11 cellular contexts compared by ENCODE assay signal in genomic region chr20:62381842-62382241, GRCh38. TPM values are rescaled to one million over a fixed set of nuclear protein-coding genes. Genes with fewer than 3 reads are reported as not detected.
A peak's percentile ranks its signal among the peaks of the same experiment; 100 is the strongest.
DNase-seq lines count a peak whose midpoint lies in the region; ATAC-seq and TF ChIP-seq lines count a peak whose summit lies in the region.
"Had no signal": no experiment of that assay in that cellular context is flagged by ENCODE, and none has a peak within 500 bp of the region (broad histone marks: within the 10 kb centered on the region; RNA-seq: fewer than 3 reads in every experiment).

No MANE protein-coding gene starts in this region.

- in situ Hi-C loops in GM23248 (cut with MboI) = loop anchor here (25.0 kb wide), 1 partner anchor 370 kb away; no protein-coding TSS in a partner anchor

- no peak for TF ChIP-seq CTCF in RWPE2 (IDR thresholded peaks at IDR 0.05; ENCODE audit: poor library complexity, severe bottlenecking)

- peaks cover 29% of the 10 kb centered on the region for H3K36me3 Mint-ChIP-seq in stimulated activated effector memory CD8-positive, alpha-beta T cell treated with anti-CD3 and anti-CD28 coated beads, Interleukin-12 subunit alpha, Interleukin-12 subunit beta, amount 100 ng/mL, for 72 hours

- no peak overlapping the region for H3K4me3 Mint-ChIP-seq in stimulated activated effector memory CD8-positive, alpha-beta T cell treated with anti-CD3 and anti-CD28 coated beads, Interleukin-12 subunit alpha, Interleukin-12 subunit beta, amount 100 ng/mL, for 72 hours
- H3K4me3 Mint-ChIP-seq: dendritic cell treated with granulocyte-macrophage colony-stimulating factor and Interleukin-4, amounts not matched to agents 40 ng/mL and 50 ng/mL, for 4 days had no signal

- H3K36me3 ChIP-seq in GM23248 (ENCODE audit: low read depth) (no peaks in the 10 kb centered on the region), RWPE2 (ENCODE audit: low read depth) (peaks cover 16% of the 10 kb centered on the region)

- ATAC-seq in RWPE2 (ENCODE audit: low read depth) (no peak), right cardiac atrium (no peak), HG02981 (IDR thresholded peaks at IDR 0.05; ENCODE audit: unreplicated experiment) (no peak), sciatic nerve (no peak)
- no peak for ATAC-seq in stimulated activated effector memory CD8-positive, alpha-beta T cell treated with anti-CD3 and anti-CD28 coated beads, Interleukin-12 subunit alpha, Interleukin-12 subunit beta, amount 100 ng/mL, for 72 hours
- ATAC-seq: mucosa of descending colon had no signal

- intact Hi-C loops in right cardiac atrium (cut with DNase I) = loop anchor here in 3 of 4 donors (2.0 to 10.0 kb wide), 5 partner anchors 35 to 367 kb away; partner anchors contain the start of genes ADRM1 (in 2 of the 3) and MTG2 (in 1 of the 3)
- intact Hi-C loops in sciatic nerve (cut with DNase I) = loop anchor here (5.0 kb wide), 1 partner anchor 80 kb away; the partner anchor contains the start of gene ADRM1

- no peaks in the 10 kb centered on the region for H3K9me3 ChIP-seq in GM23248 (ENCODE audit: low read depth)
- no peaks in the 10 kb centered on the region for H3K9me3 ChIP-seq in RWPE2 (ENCODE audit: severe bottlenecking)
- no peaks in the 10 kb centered on the region for H3K9me3 ChIP-seq in right cardiac atrium (ENCODE audit: control insufficient read depth, low read length)
- H3K9me3 ChIP-seq: mucosa of descending colon, psoas muscle, SK-N-SH had no signal

- H3K4me1 Mint-ChIP-seq in stimulated activated effector memory CD8-positive, alpha-beta T cell treated with anti-CD3 and anti-CD28 coated beads, Interleukin-12 subunit alpha, Interleukin-12 subunit beta, amount 100 ng/mL, for 72 hours = peaks cover 33% of the 10 kb centered on the region

- no peaks in the 10 kb centered on the region for H3K9me2 ChIP-seq in GM23248 (ENCODE audit: insufficient read depth)
- H3K9me2 ChIP-seq: SK-N-SH had no signal

- peak overlapping the region; percentile 41; the same call in 1 of the 2 replicates for H3K9ac ChIP-seq in GM23248
- H3K9ac ChIP-seq: SK-N-SH had no signal

- H3F3A ChIP-seq in GM23248 (ENCODE audit: insufficient read depth) = peaks cover 4% of the 10 kb centered on the region; the same call in 1 of the 2 replicates

- no peak overlapping the region for H3K4me2 ChIP-seq in GM23248 (ENCODE audit: unreplicated experiment)
- H3K4me2 ChIP-seq: SK-N-SH had no signal

- 98 to 99% methylated on average over 6 of the region's 6 CpGs for WGBS in GM23248 (ENCODE audit: low coverage in 1 of 2, low lambda C conversion rate in 2 of 2, missing lambda C conversion rate in 2 of 2), 2 experiments
- WGBS in right cardiac atrium = 94% methylated on average over 6 of the region's 6 CpGs

- peaks cover 4% of the 10 kb centered on the region for H3K9me3 Mint-ChIP-seq in stimulated activated effector memory CD8-positive, alpha-beta T cell treated with anti-CD3 and anti-CD28 coated beads, Interleukin-12 subunit alpha, Interleukin-12 subunit beta, amount 100 ng/mL, for 72 hours

- H3K27ac Mint-ChIP-seq in stimulated activated effector memory CD8-positive, alpha-beta T cell treated with anti-CD3 and anti-CD28 coated beads, Interleukin-12 subunit alpha, Interleukin-12 subunit beta, amount 100 ng/mL, for 72 hours = peak overlapping the region; percentile 41
- H3K27ac Mint-ChIP-seq: dendritic cell treated with granulocyte-macrophage colony-stimulating factor and Interleukin-4, amounts not matched to agents 40 ng/mL and 50 ng/mL, for 4 days had no signal

- H3K4me1 ChIP-seq in GM23248 (ENCODE audit: insufficient read depth) (peaks cover 20% of the 10 kb centered on the region), RWPE2 (ENCODE audit: insufficient read depth, poor library complexity, severe bottlenecking) (peaks cover 45% of the 10 kb centered on the region), right cardiac atrium (ENCODE audit: control insufficient read depth, insufficient read depth, low read length) (peaks cover 2% of the 10 kb centered on the region)

- H2AFZ ChIP-seq in GM23248 = no peak overlapping the region

- H3K27me3 ChIP-seq in GM23248 (replicated peaks; ENCODE audit: insufficient read depth) (no peaks in the 10 kb centered on the region), RWPE2 (ENCODE audit: insufficient read depth, poor library complexity, severe bottlenecking) (no peaks in the 10 kb centered on the region), right cardiac atrium (ENCODE audit: control insufficient read depth, insufficient read depth) (no peaks in the 10 kb centered on the region)

- no peak for DNase-seq in GM23248
- DNase-seq in RWPE2 (ENCODE audit: low spot score) = no peak
- DNase-seq in right cardiac atrium = no peak
- no peak for DNase-seq in stimulated activated effector memory CD8-positive, alpha-beta T cell treated with anti-CD3 and anti-CD28 coated beads, Interleukin-12 subunit alpha, Interleukin-12 subunit beta, amount 100 ng/mL, for 72 hours (ENCODE audit: low spot score in 2 of 2)
- no peak for DNase-seq in Ammon's horn (ENCODE audit: low spot score)
- no peak for DNase-seq in sciatic nerve (ENCODE audit: low spot score)
- DNase-seq: mucosa of descending colon, SK-N-SH had no signal

- peaks cover 48% of the 10 kb centered on the region for H3K79me2 ChIP-seq in GM23248 (ENCODE audit: insufficient read depth)

- H3K4me3 ChIP-seq in GM23248 (no peak overlapping the region), RWPE2 (ENCODE audit: severe bottlenecking) (no peak overlapping the region), right cardiac atrium (ENCODE audit: low read length) (no peak overlapping the region)
- H3K4me3 ChIP-seq: mucosa of descending colon had no signal

- H3K27ac ChIP-seq in GM23248 (peak overlapping the region; percentile 70), RWPE2 (ENCODE audit: poor library complexity, severe bottlenecking) (peak overlapping the region; percentile 95), right cardiac atrium (ENCODE audit: low read length) (peak overlapping the region; percentile 3)

- no peaks in the 10 kb centered on the region for H4K20me1 ChIP-seq in GM23248 (ENCODE audit: insufficient read depth)

RNA-seq across cellular contexts. Expression of gene RPS21, which starts 5.1 kb away (rescaled TPM):
- total RNA-seq in GM23248 (2014; rRNA removed; shearing (Covaris generic)) = 1,039 and 1,622 TPM in 2 replicates
- polyA plus RNA-seq in GM23248 (2016; fragmentation: Nextera tagmentation; extraction: Ambion mirVana) = 566 and 639 TPM in 2 replicates
- total RNA-seq in right cardiac atrium = 100 to 1,000 TPM; 703 to 815 (median 736) TPM
- polyA plus RNA-seq in right cardiac atrium = 2,060 TPM
- 986 TPM for total RNA-seq in sciatic nerve

RNA-seq across cellular contexts. Expression of gene LAMA5, which starts 14.7 kb away (rescaled TPM):
- total RNA-seq in GM23248 (2014; rRNA removed; shearing (Covaris generic)) = 4.5 and 13.9 TPM in 2 replicates
- polyA plus RNA-seq in GM23248 (2016; fragmentation: Nextera tagmentation; extraction: Ambion mirVana) (4.3 and 6.0 TPM in 2 replicates), right cardiac atrium (93.7 TPM)
- total RNA-seq in right cardiac atrium (10 to 100 TPM; 77.4 to 97.9 (median 86.8) TPM), sciatic nerve (232 TPM)

RNA-seq across cellular contexts. Expression of gene CABLES2, which starts 25.2 kb away (rescaled TPM):
- 3.0 and 7.3 TPM in 2 replicates for total RNA-seq in GM23248 (2014; rRNA removed; shearing (Covaris generic))
- 0.66 and 0.82 TPM in 2 replicates for polyA plus RNA-seq in GM23248 (2016; fragmentation: Nextera tagmentation; extraction: Ambion mirVana)
- total RNA-seq in right cardiac atrium = 10 to 100 TPM; 12.3 to 29.4 (median 16.3) TPM
- polyA plus RNA-seq in right cardiac atrium = 10.9 TPM
- 4.5 TPM for total RNA-seq in sciatic nerve

RNA-seq across cellular contexts. Expression of gene RBBP8NL, which starts 45.5 kb away (rescaled TPM):
- total RNA-seq in GM23248 (2014; rRNA removed; shearing (Covaris generic)) = not detected in 2 replicates
- polyA plus RNA-seq in GM23248 (2016; fragmentation: Nextera tagmentation; extraction: Ambion mirVana) (not detected in 2 replicates), right cardiac atrium (not detected)
- total RNA-seq in right cardiac atrium (not detected), sciatic nerve (not detected)
- total RNA-seq: psoas muscle had no signal
- polyA plus RNA-seq: SK-N-SH had no signal

Comparison
In these comparisons a context has a peak if more than half of its experiments do, and no peak if none do; other contexts are left out.
1. H3K27ac ChIP-seq: peak in every context shown above with its lines; median percentile 95 in RWPE2; 70 in GM23248; 3 in right cardiac atrium.